8 cellular contexts compared by ENCODE assay signal in genomic region chr3:88180398-88180999, GRCh38. TPM values are rescaled to one million over a fixed set of nuclear protein-coding genes. Genes with fewer than 3 reads are reported as not detected.
DNase-seq lines count a peak whose midpoint lies in the region; ATAC-seq, FAIRE-seq and TF ChIP-seq lines count a peak whose summit lies in the region.

No MANE protein-coding gene starts in this region.

- CTCF ChIA-PET in K562 (lab: Yijun Ruan, JAX; ENCODE audit: low intra/inter-chr PET ratio), result no interaction called here

- 29% methylated on average over 4 of the region's 4 CpGs for WGBS in K562 (ENCODE audit: insufficient coverage, low coverage, missing lambda C conversion rate)

- intact Hi-C loops in K562 (cut with micrococcal nuclease), result loop anchor here (1.0 to 2.0 kb wide), 3 partner anchors 176 to 882 kb away; no protein-coding TSS in a partner anchor
- intact Hi-C loops in sciatic nerve (cut with DNase I), result no loop called here

- in situ Hi-C loops in HAP-1 (cut with MboI; ENCODE audit: low sequenced_read_pairs), result no loop called here
- in situ Hi-C loops in K562 (cut with MboI), result no loop called here

- no peaks in the 10 kb centered on the region for H3K36me3 ChIP-seq in GM06990 (ENCODE audit: control insufficient read depth, insufficient read depth, low read length)
- H3K36me3 ChIP-seq in HAP-1 (replicated peaks), result no peaks in the 10 kb centered on the region
- H3K36me3 ChIP-seq in MM.1S (replicated peaks; ENCODE audit: insufficient read depth, low read length), result no peaks in the 10 kb centered on the region
- H3K36me3 ChIP-seq in K562 (ENCODE audit: control insufficient read depth, insufficient read depth, low read length), result no peaks in the 10 kb centered on the region

- H3K79me2 ChIP-seq in MM.1S (ENCODE audit: low read length), result no peaks in the 10 kb centered on the region
- H3K79me2 ChIP-seq in K562 (ENCODE audit: control insufficient read depth, insufficient read depth, low read length), result no peaks in the 10 kb centered on the region

- H3K9me3 Mint-ChIP-seq in nephron progenitor cell, result peaks cover 31% of the 10 kb centered on the region

- no peak overlapping the region for H3K27ac ChIP-seq in MM.1S (ENCODE audit: low read length)
- no peak overlapping the region for H3K27ac ChIP-seq in K562 (ENCODE audit: extremely low read depth, low read depth, low read length)

- H3K9ac ChIP-seq in MM.1S (ENCODE audit: low read length) (no peak overlapping the region), K562 (ENCODE audit: insufficient read depth in 1 of 2, low read depth in 2 of 2, low read length in 2 of 2) (no peak overlapping the region)

- no peak for TF ChIP-seq EP300 in K562 (IDR thresholded peaks at IDR 0.05; ENCODE audit: low read length)

- H3K36me3 Mint-ChIP-seq in nephron progenitor cell (ENCODE audit: low read depth), result peaks cover 10% of the 10 kb centered on the region

- H3K9me2 ChIP-seq in MM.1S (replicated peaks; ENCODE audit: insufficient read depth, low read length), result no peaks in the 10 kb centered on the region

- H3K27me3 ChIP-seq in GM06990 (replicated peaks; ENCODE audit: control insufficient read depth, insufficient read depth, low read length), result no peaks in the 10 kb centered on the region
- no peaks in the 10 kb centered on the region for H3K27me3 ChIP-seq in HAP-1 (ENCODE audit: low read depth)
- no peaks in the 10 kb centered on the region for H3K27me3 ChIP-seq in MM.1S (replicated peaks; ENCODE audit: insufficient read depth, low read length)
- no peaks in the 10 kb centered on the region for H3K27me3 ChIP-seq in K562 (ENCODE audit: control insufficient read depth in 2 of 2, insufficient read depth in 2 of 2, low read length in 2 of 2)

- H3K4me3 Mint-ChIP-seq in nephron progenitor cell, result no peak overlapping the region

- H3K4me3 ChIP-seq in GM06990 (replicated peaks; ENCODE audit: low read depth, low read length) (no peak overlapping the region), HAP-1 (no peak overlapping the region), MM.1S (ENCODE audit: low read length) (no peak overlapping the region), K562 (no peak overlapping the region)

- TF ChIP-seq RAD21 in K562 (CRISPR knock-in tag; conservative IDR thresholded peaks at IDR 0.05 in 1 of 2, IDR thresholded peaks at IDR 0.05 in 1 of 2), result peak; percentile 54 to 76

- no peak overlapping the region for H3K4me2 ChIP-seq in MM.1S (ENCODE audit: low read depth, low read length)
- H3K4me2 ChIP-seq in K562 (ENCODE audit: insufficient read depth, low read length), result no peak overlapping the region

- POLR2A ChIA-PET in K562 (lab: Yijun Ruan, JAX), result no interaction called here

- FAIRE-seq in K562 (lab: Jason Lieb, UNC), result peak; percentile 69

- H3K9me1 ChIP-seq in K562 (ENCODE audit: control insufficient read depth, insufficient read depth, low read length), result no peaks in the 10 kb centered on the region

- H4K20me1 ChIP-seq in MM.1S (ENCODE audit: insufficient read depth, low read length) (no peaks in the 10 kb centered on the region), K562 (replicated peaks; ENCODE audit: control insufficient read depth, insufficient read depth, low read length) (no peaks in the 10 kb centered on the region)

- H2AFZ ChIP-seq in MM.1S (ENCODE audit: low read length), result no peak overlapping the region
- no peak overlapping the region for H2AFZ ChIP-seq in K562 (ENCODE audit: low read depth, low read length)

- H3K27ac Mint-ChIP-seq in nephron progenitor cell, result no peak overlapping the region

- no peaks in the 10 kb centered on the region for H3F3A ChIP-seq in MM.1S (ENCODE audit: insufficient read depth, low read length)

- no peak for TF ChIP-seq POLR2A in K562 (conservative IDR thresholded peaks at IDR 0.05)

- no TSS peak for BruUV-seq in K562 (replicated peaks; lab: Mats Ljungman, UMichigan)

- peak; percentile 48 for TF ChIP-seq CTCF in AG09319 (IDR thresholded peaks at IDR 0.05; ENCODE audit: low read depth, low read length)
- TF ChIP-seq CTCF in GM06990 (IDR thresholded peaks at IDR 0.05; ENCODE audit: insufficient read depth, low read length, poor library complexity, severe bottlenecking), result peak; percentile 57
- TF ChIP-seq CTCF in MM.1S (IDR thresholded peaks at IDR 0.05; ENCODE audit: low read length), result peak; percentile 42
- TF ChIP-seq CTCF in K562 (IDR thresholded peaks at IDR 0.05 in 2 of 3, conservative IDR thresholded peaks at IDR 0.05 in 1 of 3; ENCODE audit: insufficient read depth in 2 of 3, low read depth in 1 of 3, low read length in 3 of 3), result peak; percentile 30 to 50 (median 45); a peak in 5 of 6 replicates
- TF ChIP-seq CTCF in nephron progenitor cell (IDR thresholded peaks at IDR 0.05), result peak; percentile 16

- ATAC-seq in K562, result peak; percentile 86
- no peak for ATAC-seq in sciatic nerve

- no peaks in the 10 kb centered on the region for H3K4me1 Mint-ChIP-seq in nephron progenitor cell

- peak; percentile 10 for DNase-seq in AG09319 (ENCODE audit: extremely low read depth, low read depth)
- DNase-seq in GM06990 (ENCODE audit: extremely low read depth, insufficient read length), result peak; percentile 7
- DNase-seq in HAP-1 (ENCODE audit: low spot score in 2 of 2), result peak; percentile 36 to 67
- peak; percentile 57 for DNase-seq in MM.1S
- DNase-seq in K562 (ENCODE audit: extremely low read depth in 1 of 4, low spot score in 3 of 4), result peak in 2 of 4 experiments; percentile 16 to 60
- DNase-seq in nephron progenitor cell, result no peak
- DNase-seq in sciatic nerve (ENCODE audit: low spot score), result no peak
- no peak for DNase-seq in occipital lobe (lab: John Stamatoyannopoulos, UW)

- no peaks in the 10 kb centered on the region for H3K9me3 ChIP-seq in HAP-1
- no peaks in the 10 kb centered on the region for H3K9me3 ChIP-seq in MM.1S (replicated peaks; ENCODE audit: insufficient read depth, low read length)
- no peaks in the 10 kb centered on the region for H3K9me3 ChIP-seq in K562 (replicated peaks; ENCODE audit: control insufficient read depth, insufficient read depth, low read depth, low read length)

- no peaks in the 10 kb centered on the region for H3K27me3 Mint-ChIP-seq in nephron progenitor cell (ENCODE audit: low read depth, poor library complexity)

- H3K4me1 ChIP-seq in HAP-1 (peaks cover 6% of the 10 kb centered on the region; the same call in 1 of the 2 replicates), MM.1S (ENCODE audit: low read length) (no peaks in the 10 kb centered on the region), K562 (replicated peaks in 1 of 2; ENCODE audit: control insufficient read depth in 2 of 2, insufficient read depth in 2 of 2, low read length in 2 of 2) (no peaks in the 10 kb centered on the region)

TF ChIP-seq in K562, 482 proteins besides CTCF, POLR2A, EP300 and RAD21:
- no peak for TF ChIP-seq HOXB6 (CRISPR knock-in tag; IDR thresholded peaks at IDR 0.05; ENCODE audit: borderline replicate concordance)
- 0 out of 2 replicates have a peak, but pooled peaks have one; percentile 23 for TF ChIP-seq SMC3 (conservative IDR thresholded peaks at IDR 0.05; ENCODE audit: insufficient read depth, low read depth, low read length)
- TF ChIP-seq ZNF512 (tag; IDR thresholded peaks at IDR 0.05), result peak; percentile 69

RNA-seq across cellular contexts. Expression of gene C3orf38, which starts 30.7 kb away (rescaled TPM):
- 6.6 and 19.5 TPM in 2 replicates for total RNA-seq in K562 (2011; cell fraction: chromatin; rRNA removed; ENCODE audit: low replicate concordance)
- 7.5 and 7.9 TPM in 2 replicates for total RNA-seq in K562 (2011; cell fraction: nucleolus; rRNA removed)
- 15.0 and 15.5 TPM in 2 replicates for total RNA-seq in K562 (2011; cell fraction: nucleoplasm; rRNA removed)
- 11.9 and 13.8 TPM in 2 replicates for total RNA-seq in K562 (2014; rRNA removed)
- total RNA-seq in K562 (2014; rRNA removed; fragmentation: Illumina TruSeq; extraction: Trizol), result 17.6 and 18.4 TPM in 2 replicates
- total RNA-seq in K562 (2015; rRNA removed; fragmentation: Illumina TruSeq; extraction: Trizol), result 21.2 and 22.1 TPM in 2 replicates
- 11.5 and 13.7 TPM in 2 replicates for total RNA-seq in K562 (2021)
- 12.4 and 16.2 TPM in 2 replicates for polyA plus RNA-seq in K562 (2011; rRNA removed)
- polyA plus RNA-seq in K562 (2011; cell fraction: cytosol; rRNA removed), result 3.8 and 5.7 TPM in 2 replicates
- polyA plus RNA-seq in K562 (2011; cell fraction: nucleus; rRNA removed), result 3.5 and 6.3 TPM in 2 replicates
- polyA plus RNA-seq in K562 (2012), result 7.9 and 8.6 TPM in 2 replicates
- 14.0 and 16.3 TPM in 2 replicates for polyA plus RNA-seq in K562 (2014; fragmentation: Illumina TruSeq; extraction: Trizol)
- 10 to 100 TPM; 15.1 to 20.6 TPM for polyA plus RNA-seq in K562 (2014; fragmentation: Nextera tagmentation; extraction: Ambion mirVana)
- 8.7 and 10.7 TPM in 2 replicates for polyA plus RNA-seq in K562 (2014; rRNA removed)
- 22.9 and 26.1 TPM in 2 replicates for polyA minus RNA-seq in K562 (2011; rRNA and poly(A)+ RNA removed)
- 10.2 and 12.9 TPM in 2 replicates for polyA minus RNA-seq in K562 (2011; cell fraction: cytosol; rRNA and poly(A)+ RNA removed)
- polyA minus RNA-seq in K562 (2011; cell fraction: nucleus; rRNA and poly(A)+ RNA removed), result 9.4 and 22.1 TPM in 2 replicates
- 29.1 TPM for total RNA-seq in sciatic nerve
- total RNA-seq in occipital lobe, result 66.6 TPM

Comparison
In these comparisons a context has a peak if more than half of its experiments do, and no peak if none do; other contexts are left out.
1. DNase-seq: peak in AG09319 (single experiment), GM06990 (single experiment), HAP-1 (2 of 2) and MM.1S (single experiment); none in nephron progenitor cell (single experiment), sciatic nerve (single experiment) and occipital lobe (single experiment).
2. Peak in every context shown above with its lines, with median percentiles within 50 percentile points of each other: CTCF ChIP-seq.